Comparison of ENCODE assay signal across 24 cellular contexts in genomic region chr14:54478621-54479215, GRCh38. TPM values are rescaled to one million over a fixed set of nuclear protein-coding genes. Genes with fewer than 3 reads are reported as not detected.
DNase-seq lines count a peak whose midpoint lies in the region; ATAC-seq lines count a peak whose summit lies in the region.
"Had no signal": no experiment of that assay in that cellular context is flagged by ENCODE, and none has a peak within 500 bp of the region (broad histone marks: within the 10 kb centered on the region; RNA-seq: fewer than 3 reads in every experiment).

No MANE protein-coding gene starts in this region.

- no peak overlapping the region for H4K8ac ChIP-seq in mesenchymal stem cell (ENCODE audit: low read length)

- no peak overlapping the region for H2BK15ac ChIP-seq in mesenchymal stem cell (ENCODE audit: low read depth, poor library complexity, severe bottlenecking)

- H2BK12ac ChIP-seq in mesenchymal stem cell (ENCODE audit: low read length in 2 of 2), result no peak overlapping the region

- H3K14ac ChIP-seq in mesenchymal stem cell (ENCODE audit: low read length in 2 of 2), result no peak overlapping the region

- intact Hi-C loops in aorta (cut with DNase I), result no loop called here

- no peak overlapping the region for H2BK5ac ChIP-seq in mesenchymal stem cell (ENCODE audit: low read depth, low read length, poor library complexity, severe bottlenecking)

- H4K91ac ChIP-seq in mesenchymal stem cell (ENCODE audit: low read length), result no peak overlapping the region

- in situ Hi-C loops in GM23248 (cut with MboI), result no loop called here

- WGBS in GM23248 (ENCODE audit: low coverage in 1 of 2, low lambda C conversion rate in 2 of 2, missing lambda C conversion rate in 2 of 2), 2 experiments, result 58 to 60% methylated on average over 3 of the region's 3 CpGs
- 100% methylated on average over 1 of the region's 3 CpGs for WGBS in mesenchymal stem cell
- WGBS in aorta, 2 donors, result 75 to 81% methylated on average over 3 of the region's 3 CpGs

- H3K79me1 ChIP-seq in mesenchymal stem cell (replicated peaks; ENCODE audit: low read length, poor library complexity, severe bottlenecking), result no peaks in the 10 kb centered on the region

- H2AFZ ChIP-seq in GM23248 (no peak overlapping the region), mesenchymal stem cell (ENCODE audit: low read depth, low read length) (no peak overlapping the region)

- no peak overlapping the region for H2AK5ac ChIP-seq in mesenchymal stem cell (ENCODE audit: low read length, severe bottlenecking)

- no peak overlapping the region for H3K4me3 ChIP-seq in GM23248
- H3K4me3 ChIP-seq in adipocyte (ENCODE audit: low read length), result peak overlapping the region; percentile 1
- no peak overlapping the region for H3K4me3 ChIP-seq in mesenchymal stem cell (ENCODE audit: insufficient read depth in 1 of 2, low read depth in 1 of 2, low read length in 2 of 2)
- H3K4me3 ChIP-seq in skeletal muscle satellite cell (ENCODE audit: low read length), result no peak overlapping the region
- no peak overlapping the region for H3K4me3 ChIP-seq in aorta (ENCODE audit: low read length in 2 of 2)
- H3K4me3 ChIP-seq: pancreas, tibial nerve had no signal

- H3K9me2 ChIP-seq in GM23248 (ENCODE audit: insufficient read depth), result no peaks in the 10 kb centered on the region

- H3K23ac ChIP-seq in mesenchymal stem cell (ENCODE audit: low read length in 2 of 2), result no peak overlapping the region

- peaks cover 74% of the 10 kb centered on the region for H3K36me3 ChIP-seq in GM23248 (ENCODE audit: low read depth)
- H3K36me3 ChIP-seq in adipocyte (ENCODE audit: control insufficient read depth, insufficient read depth, low read length, severe bottlenecking), result peaks cover 59% of the 10 kb centered on the region
- peaks cover 2 to 87% of the 10 kb centered on the region in 2 experiments for H3K36me3 ChIP-seq in mesenchymal stem cell (ENCODE audit: control insufficient read depth in 1 of 2, insufficient read depth in 2 of 2, low read depth in 1 of 2, low read length in 2 of 2)
- H3K36me3 ChIP-seq in skeletal muscle satellite cell (ENCODE audit: insufficient read depth, low read length), result peaks cover 67% of the 10 kb centered on the region
- H3K36me3 ChIP-seq in aorta (ENCODE audit: control insufficient read depth in 1 of 2, insufficient read depth in 2 of 2, low read length in 1 of 2), result peaks cover 2 to 5% of the 10 kb centered on the region in 2 donors

- H3K27ac ChIP-seq in GM23248 (no peak overlapping the region), mesenchymal stem cell (ENCODE audit: low read length, poor library complexity, severe bottlenecking) (peak overlapping the region; percentile 16), aorta (ENCODE audit: low read depth in 1 of 2, low read length in 2 of 2) (no peak overlapping the region)
- H3K27ac ChIP-seq: pancreas, RWPE1, tibial nerve had no signal

- H3K9me3 ChIP-seq in GM23248 (ENCODE audit: low read depth), result no peaks in the 10 kb centered on the region
- no peaks in the 10 kb centered on the region for H3K9me3 ChIP-seq in adipocyte (ENCODE audit: control insufficient read depth, low read length)
- H3K9me3 ChIP-seq in mesenchymal stem cell (ENCODE audit: control insufficient read depth, low read length), result no peaks in the 10 kb centered on the region
- H3K9me3 ChIP-seq in skeletal muscle satellite cell (replicated peaks; ENCODE audit: low read length), result no peaks in the 10 kb centered on the region
- no peaks in the 10 kb centered on the region for H3K9me3 ChIP-seq in aorta (ENCODE audit: control insufficient read depth, low read length)
- H3K9me3 ChIP-seq: pancreas, tibial nerve had no signal

- H4K20me1 ChIP-seq in GM23248 (ENCODE audit: insufficient read depth), result 0 out of 2 replicates have a peak, but pooled peaks cover 5% of the 10 kb centered on the region

- H3K18ac ChIP-seq in mesenchymal stem cell (ENCODE audit: low read depth in 1 of 2, low read length in 2 of 2), result no peak overlapping the region

- H3K4me1 ChIP-seq in GM23248 (ENCODE audit: insufficient read depth) (peaks cover 15% of the 10 kb centered on the region; the same call in 1 of the 2 replicates), adipocyte (ENCODE audit: control insufficient read depth, insufficient read depth, low read length) (peaks cover 56% of the 10 kb centered on the region), mesenchymal stem cell (ENCODE audit: control insufficient read depth, insufficient read depth, low read depth, low read length) (peaks cover 3% of the 10 kb centered on the region), skeletal muscle satellite cell (ENCODE audit: control insufficient read depth, insufficient read depth, low read length) (no peaks in the 10 kb centered on the region), aorta (ENCODE audit: control insufficient read depth in 1 of 2, insufficient read depth in 2 of 2, low read length in 2 of 2) (no peaks in the 10 kb centered on the region)

- no peak for ATAC-seq in aorta (ENCODE audit: low FRiP score)
- ATAC-seq: pancreas, right cardiac atrium had no signal

- no peak overlapping the region for H2BK120ac ChIP-seq in mesenchymal stem cell (ENCODE audit: low read depth, low read length)

- peaks cover 8% of the 10 kb centered on the region; the same call in 1 of the 2 replicates for H3F3A ChIP-seq in GM23248 (ENCODE audit: insufficient read depth)

- H3K4me2 ChIP-seq in GM23248 (ENCODE audit: unreplicated experiment), result no peak overlapping the region
- H3K4me2 ChIP-seq in mesenchymal stem cell (ENCODE audit: low read length, poor library complexity, severe bottlenecking), result no peak overlapping the region
- H3K4me2 ChIP-seq in skeletal muscle satellite cell (ENCODE audit: low read length), result peak overlapping the region; percentile 21

- no peak overlapping the region for H3K4ac ChIP-seq in mesenchymal stem cell (ENCODE audit: low read depth in 1 of 2, low read length in 2 of 2)

- DNase-seq in GM23248 (peak; percentile 8), adipocyte (ENCODE audit: low read depth) (no peak), mesenchymal stem cell (peak; percentile 26), NCI-H146 (lab: John Stamatoyannopoulos, UW) (no peak), midbrain (lab: John Stamatoyannopoulos, UW) (no peak), aorta (no peak)
- DNase-seq: activated CD4-positive, alpha-beta T cell treated with anti-CD3 and anti-CD28 coated beads for 4 hours; activated CD8-positive, alpha-beta memory T cell treated with anti-CD3 and anti-CD28 coated beads for 24 hours; activated naive CD4-positive, alpha-beta T cell treated with Interleukin-2 at 50 U/mL for 16 hours; activated T-cell treated with anti-CD3 and anti-CD28 coated beads, Interleukin-2, amount 50 U/mL, for 1 hour; anterior cingulate cortex; CD4-positive, alpha-beta memory T cell; H9; kidney; mammary epithelial cell; NCI-H1092 treated with DMSO at 0.1 percent for 48 hours; NCI-H2029 treated with DMSO at 0.1 percent for 48 hours; NCI-H2227 treated with DMSO at 0.1 percent for 48 hours; NCI-H748 treated with DMSO at 0.1 percent for 48 hours; pancreas; right cardiac atrium had no signal

- no peak overlapping the region for H3K9ac ChIP-seq in GM23248
- H3K9ac ChIP-seq in adipocyte (ENCODE audit: low read length), result peak overlapping the region; percentile 3
- H3K9ac ChIP-seq in mesenchymal stem cell (ENCODE audit: low read length), result peak overlapping the region; percentile 62
- H3K9ac ChIP-seq in skeletal muscle satellite cell (ENCODE audit: low read depth, low read length), result no peak overlapping the region

- H3K27me3 ChIP-seq in GM23248 (replicated peaks; ENCODE audit: insufficient read depth) (no peaks in the 10 kb centered on the region), adipocyte (replicated peaks; ENCODE audit: control insufficient read depth, insufficient read depth, low read length) (no peaks in the 10 kb centered on the region), mesenchymal stem cell (ENCODE audit: control insufficient read depth in 1 of 2, insufficient read depth in 1 of 2, low read length in 2 of 2) (no peaks in the 10 kb centered on the region), skeletal muscle satellite cell (ENCODE audit: control insufficient read depth, insufficient read depth, low read length) (no peaks in the 10 kb centered on the region), aorta (ENCODE audit: control insufficient read depth in 1 of 2, insufficient read depth in 2 of 2, low read length in 1 of 2) (no peaks in the 10 kb centered on the region)
- H3K27me3 ChIP-seq: pancreas, tibial nerve had no signal

- H3K79me2 ChIP-seq in GM23248 (ENCODE audit: insufficient read depth), result peaks cover 81% of the 10 kb centered on the region

RNA-seq across cellular contexts. Expression of gene GMFB, which starts 10.1 kb away (rescaled TPM):
- total RNA-seq in GM23248 (2014; rRNA removed; shearing (Covaris generic)), result 110 and 286 TPM in 2 replicates
- polyA plus RNA-seq in GM23248 (2016; fragmentation: Nextera tagmentation; extraction: Ambion mirVana) (74.9 and 76.8 TPM in 2 replicates), aorta (10 to 100 TPM; 11.9 to 31.6 TPM)
- polyA plus RNA-seq in mesenchymal stem cell (2013, experiment 1 of 2), result 44.1 TPM
- 45.1 TPM for polyA plus RNA-seq in mesenchymal stem cell (2013, experiment 2 of 2)
- total RNA-seq in skeletal muscle satellite cell (2012; rRNA removed), result 101 and 122 TPM in 2 replicates
- 10 to 100 TPM; 37.6 to 40.2 TPM for total RNA-seq in aorta

RNA-seq across cellular contexts. Expression of gene CGRRF1, which starts 31.0 kb away (rescaled TPM):
- total RNA-seq in GM23248 (2014; rRNA removed; shearing (Covaris generic)), result 15.0 and 15.4 TPM in 2 replicates
- polyA plus RNA-seq in GM23248 (2016; fragmentation: Nextera tagmentation; extraction: Ambion mirVana), result 26.6 and 27.1 TPM in 2 replicates
- 13.6 TPM for polyA plus RNA-seq in mesenchymal stem cell (2013, experiment 1 of 2)
- polyA plus RNA-seq in mesenchymal stem cell (2013, experiment 2 of 2), result 14.4 TPM
- total RNA-seq in skeletal muscle satellite cell (2012; rRNA removed), result 9.9 and 11.1 TPM in 2 replicates
- total RNA-seq in aorta, result 10 to 100 TPM; 18.7 to 25.4 TPM
- polyA plus RNA-seq in aorta, result 10 to 100 TPM; 19.9 to 21.3 TPM

RNA-seq across cellular contexts. Expression of gene CNIH1, which starts 37.5 kb away (rescaled TPM):
- total RNA-seq in GM23248 (2014; rRNA removed; shearing (Covaris generic)), result 208 and 315 TPM in 2 replicates
- 259 and 275 TPM in 2 replicates for polyA plus RNA-seq in GM23248 (2016; fragmentation: Nextera tagmentation; extraction: Ambion mirVana)
- polyA plus RNA-seq in mesenchymal stem cell (2013, experiment 1 of 2), result 195 TPM
- polyA plus RNA-seq in mesenchymal stem cell (2013, experiment 2 of 2), result 199 TPM
- 193 and 215 TPM in 2 replicates for total RNA-seq in skeletal muscle satellite cell (2012; rRNA removed)
- total RNA-seq in aorta, result 10 to 100 TPM; 83.3 to 91.4 TPM
- 10 to 100 TPM; 86.1 to 92.3 TPM for polyA plus RNA-seq in aorta

Comparison
In these comparisons a context has a peak if more than half of its experiments do, and no peak if none do; other contexts are left out.
1. DNase-seq: peak in GM23248 (single experiment) and mesenchymal stem cell (single experiment); none in adipocyte (single experiment), NCI-H146 (single experiment), midbrain (single experiment) and aorta (0 of 2).
2. H3K9ac ChIP-seq: peak in adipocyte (single experiment) and mesenchymal stem cell (single experiment); none in GM23248 (single experiment) and skeletal muscle satellite cell (single experiment).